Comparison of ENCODE assay signal across 2 cellular contexts in the genomic region with DNA sequence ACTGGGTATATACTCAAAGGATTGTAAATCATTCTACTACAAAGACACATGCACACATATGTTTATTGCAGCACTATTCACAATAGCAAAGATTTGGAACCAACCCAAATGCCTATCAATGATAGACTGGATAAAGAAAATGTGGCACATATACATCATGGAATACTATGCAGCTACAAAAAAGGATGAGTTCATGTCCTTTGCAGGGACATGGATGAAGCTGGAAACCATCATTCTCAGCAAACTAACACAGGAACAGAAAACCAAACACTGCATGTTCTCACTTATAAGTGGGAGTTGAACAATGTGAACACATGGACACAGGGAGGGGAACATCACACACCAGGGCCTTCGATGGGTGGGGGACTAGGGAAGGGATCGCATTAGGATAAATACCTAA. TPM values are rescaled to one million over a fixed set of nuclear protein-coding genes. Genes with fewer than 3 reads are reported as not detected.
"Had no signal": no experiment of that assay in that cellular context is flagged by ENCODE, and none has a peak within 500 bp of the region (broad histone marks: within the 10 kb centered on the region; RNA-seq: fewer than 3 reads in every experiment).

No MANE protein-coding gene starts in this region.

RNA-seq across cellular contexts. Expression of a gene that starts 32.2 kb away (rescaled TPM):
- total RNA-seq: ascending aorta had no signal

RNA-seq across cellular contexts. Expression of a gene that starts 32.6 kb away (rescaled TPM):
- total RNA-seq: cardiac muscle cell had no signal
